In genomic region chr13:27621366-27622101, GRCh38 we compare ENCODE assay signal across 8 cellular contexts. TPM values are rescaled to one million over a fixed set of nuclear protein-coding genes. Genes with fewer than 3 reads are reported as not detected.
DNase-seq lines count a peak whose midpoint lies in the region; ATAC-seq, FAIRE-seq and TF ChIP-seq lines count a peak whose summit lies in the region.

A gene with protein sequence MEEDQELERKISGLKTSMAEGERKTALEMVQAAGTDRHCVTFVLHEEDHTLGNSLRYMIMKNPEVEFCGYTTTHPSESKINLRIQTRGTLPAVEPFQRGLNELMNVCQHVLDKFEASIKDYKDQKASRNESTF (plus strand): TSS chr13:27621892. CDS start chr13:27621984, 92 bp downstream.

- no peaks in the 10 kb centered on the region for H3K27me3 ChIP-seq in bronchial epithelial cell (ENCODE audit: control insufficient read depth, insufficient read depth, low read length)
- H3K27me3 ChIP-seq in smooth muscle cell (ENCODE audit: low read depth) = no peaks in the 10 kb centered on the region

- H3K4me2 ChIP-seq in smooth muscle cell = peak within 1 kb of the TSS; percentile 94

- H3F3A ChIP-seq in smooth muscle cell (ENCODE audit: low read depth) = peaks cover 7% of the 10 kb centered on the region

- TF ChIP-seq CTCF in WTC11 (IDR thresholded peaks at IDR 0.05) (no peak), bronchial epithelial cell (IDR thresholded peaks at IDR 0.05; ENCODE audit: insufficient read depth, low read length, severe bottlenecking) (no peak), smooth muscle cell (IDR thresholded peaks at IDR 0.05; ENCODE audit: borderline replicate concordance, insufficient read depth, poor library complexity, severe bottlenecking) (no peak)

- H3K36me3 ChIP-seq in bronchial epithelial cell (ENCODE audit: control insufficient read depth, insufficient read depth, low read length) = peaks cover 5% of the 10 kb centered on the region
- H3K36me3 ChIP-seq in smooth muscle cell (ENCODE audit: low read depth) = no peaks in the 10 kb centered on the region

- ATAC-seq in GM18520 (IDR thresholded peaks at IDR 0.05; ENCODE audit: unreplicated experiment) (peak; percentile 58), HG03045 (IDR thresholded peaks at IDR 0.05; ENCODE audit: unreplicated experiment) (peak; percentile 61), WTC11 (peak; percentile 71)

- H3K36me3 Mint-ChIP-seq in WTC11 = peaks cover 26% of the 10 kb centered on the region

- POLR2A ChIA-PET in WTC11 (lab: Charles Lee) = interaction anchor here (0.9 to 1.8 kb wide), 5 partner anchors 14 to 196 kb away, joined by 3 to 7 read pairs (median 3); no protein-coding TSS in a partner anchor

- peak within 1 kb of the TSS; percentile 94 for H3K4me3 Mint-ChIP-seq in WTC11

- DNase-seq in 8988T = peak; percentile 77
- peak; percentile 72 for DNase-seq in NCI-H2196 (lab: John Stamatoyannopoulos, UW; ENCODE audit: unreplicated experiment)
- peak; percentile 84 for DNase-seq in WTC11 (ENCODE audit: low spot score)
- peak; percentile 90 for DNase-seq in bronchial epithelial cell (ENCODE audit: low read depth)
- DNase-seq in iPS-NIHi7 (ENCODE audit: extremely low spot score) = peak; percentile 93
- DNase-seq in smooth muscle cell (lab: John Stamatoyannopoulos, UW; ENCODE audit: unreplicated experiment) = peak; percentile 31

- H3K27ac ChIP-seq in smooth muscle cell (ENCODE audit: low read depth) = peak within 1 kb of the TSS; percentile 77

- peaks cover 69% of the 10 kb centered on the region for H4K20me1 ChIP-seq in smooth muscle cell (ENCODE audit: low read depth)

- CTCF ChIA-PET in WTC11 (lab: Charles Lee) = interaction anchor here (0.9 to 3.1 kb wide), 9 partner anchors 14 to 332 kb away, joined by 3 to 21 read pairs (median 6); no protein-coding TSS in a partner anchor

- no peak for FAIRE-seq in bronchial epithelial cell (lab: Jason Lieb, UNC)

- H2AFZ ChIP-seq in smooth muscle cell (ENCODE audit: low read depth) = peak within 1 kb of the TSS; percentile 95

- peak within 1 kb of the TSS; percentile 96 for H3K27ac Mint-ChIP-seq in WTC11

- H3K4me1 Mint-ChIP-seq in WTC11 = peaks cover 62% of the 10 kb centered on the region

- H3K79me2 ChIP-seq in smooth muscle cell (ENCODE audit: low read depth) = peaks cover 78% of the 10 kb centered on the region

- H3K27me3 Mint-ChIP-seq in WTC11 (ENCODE audit: low read depth) = no peaks in the 10 kb centered on the region

- no peaks in the 10 kb centered on the region for H3K9me3 Mint-ChIP-seq in WTC11

- H3K9me3 ChIP-seq in smooth muscle cell (replicated peaks; ENCODE audit: low read depth) = no peaks in the 10 kb centered on the region

- peak within 1 kb of the TSS; percentile 78 for H3K9ac ChIP-seq in smooth muscle cell (ENCODE audit: low read depth)

- peak within 1 kb of the TSS; percentile 63 for H3K4me3 ChIP-seq in bronchial epithelial cell (ENCODE audit: low read depth, low read length)
- peak within 1 kb of the TSS; percentile 94 for H3K4me3 ChIP-seq in smooth muscle cell

- 1% methylated on average over 49 of the region's 71 CpGs for WGBS in smooth muscle cell (ENCODE audit: low lambda C conversion rate)

- peaks cover 18% of the 10 kb centered on the region for H3K4me1 ChIP-seq in smooth muscle cell (ENCODE audit: low read depth)

TF ChIP-seq in WTC11, 78 proteins besides CTCF, POLR2A, EP300 and RAD21 (continues in another document):
- TF ChIP-seq NFE2L1 (CRISPR knock-in tag; IDR thresholded peaks at IDR 0.05) (peak; percentile 60), GABPB1 (CRISPR knock-in tag; IDR thresholded peaks at IDR 0.05) (no peak), OVOL2 (CRISPR knock-in tag; IDR thresholded peaks at IDR 0.05; ENCODE audit: borderline replicate concordance) (no peak), FOXJ3 (CRISPR knock-in tag; IDR thresholded peaks at IDR 0.05; ENCODE audit: borderline replicate concordance) (no peak), KAT7 (CRISPR knock-in tag; IDR thresholded peaks at IDR 0.05; ENCODE audit: borderline replicate concordance) (peak; percentile 93; the same call in 1 of the 2 replicates), PRRX2 (CRISPR knock-in tag; IDR thresholded peaks at IDR 0.05) (no peak), ESRRA (CRISPR knock-in tag; IDR thresholded peaks at IDR 0.05; ENCODE audit: borderline replicate concordance) (no peak), ZNF396 (CRISPR knock-in tag; IDR thresholded peaks at IDR 0.05; ENCODE audit: borderline replicate concordance) (no peak), SMAD3 (CRISPR knock-in tag; IDR thresholded peaks at IDR 0.05; ENCODE audit: borderline replicate concordance) (peak; percentile 79; the same call in 1 of the 2 replicates), NR3C1 (CRISPR knock-in tag; conservative IDR thresholded peaks at IDR 0.05; ENCODE audit: low read depth) (no peak), CREB1 (CRISPR knock-in tag; IDR thresholded peaks at IDR 0.05) (no peak; the same call in 1 of the 2 replicates), JUN (CRISPR knock-in tag; IDR thresholded peaks at IDR 0.05) (no peak), STAT6 (CRISPR knock-in tag; conservative IDR thresholded peaks at IDR 0.05; ENCODE audit: low read depth) (0 out of 2 replicates have a peak, but pooled peaks have one; percentile 27), NFATC4 (CRISPR knock-in tag; IDR thresholded peaks at IDR 0.05) (no peak), CREM (CRISPR knock-in tag; IDR thresholded peaks at IDR 0.05) (no peak), RELA (CRISPR knock-in tag; IDR thresholded peaks at IDR 0.05; ENCODE audit: borderline replicate concordance) (no peak), ZNF263 (CRISPR knock-in tag; IDR thresholded peaks at IDR 0.05; ENCODE audit: low read depth) (no peak), ETV6 (CRISPR knock-in tag; IDR thresholded peaks at IDR 0.05) (peak; percentile 71; the same call in 1 of the 2 replicates), ZNF416 (CRISPR knock-in tag; IDR thresholded peaks at IDR 0.05) (0 out of 2 replicates have a peak, but pooled peaks have one; percentile 48), AR (CRISPR knock-in tag; IDR thresholded peaks at IDR 0.05) (no peak), ZNF138 (CRISPR knock-in tag; conservative IDR thresholded peaks at IDR 0.05) (no peak), NFYB (CRISPR knock-in tag; conservative IDR thresholded peaks at IDR 0.05; ENCODE audit: low read depth) (peak; percentile 31; the same call in 1 of the 2 replicates), SOX15 (CRISPR knock-in tag; IDR thresholded peaks at IDR 0.05) (no peak)
- TF ChIP-seq, protein P1, sequence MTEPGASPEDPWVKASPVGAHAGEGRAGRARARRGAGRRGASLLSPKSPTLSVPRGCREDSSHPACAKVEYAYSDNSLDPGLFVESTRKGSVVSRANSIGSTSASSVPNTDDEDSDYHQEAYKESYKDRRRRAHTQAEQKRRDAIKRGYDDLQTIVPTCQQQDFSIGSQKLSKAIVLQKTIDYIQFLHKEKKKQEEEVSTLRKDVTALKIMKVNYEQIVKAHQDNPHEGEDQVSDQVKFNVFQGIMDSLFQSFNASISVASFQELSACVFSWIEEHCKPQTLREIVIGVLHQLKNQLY (CRISPR knock-in tag; IDR thresholded peaks at IDR 0.05) = no peak
- TF ChIP-seq, protein P2, sequence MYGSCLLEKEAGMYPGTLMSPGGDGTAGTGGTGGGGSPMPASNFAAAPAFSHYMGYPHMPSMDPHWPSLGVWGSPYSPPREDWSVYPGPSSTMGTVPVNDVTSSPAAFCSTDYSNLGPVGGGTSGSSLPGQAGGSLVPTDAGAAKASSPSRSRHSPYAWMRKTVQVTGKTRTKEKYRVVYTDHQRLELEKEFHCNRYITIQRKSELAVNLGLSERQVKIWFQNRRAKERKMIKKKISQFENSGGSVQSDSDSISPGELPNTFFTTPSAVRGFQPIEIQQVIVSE (CRISPR knock-in tag; IDR thresholded peaks at IDR 0.05; ENCODE audit: borderline replicate concordance) = no peak

RNA-seq across cellular contexts. Expression of the gene that starts here (rescaled TPM):
- total RNA-seq in WTC11 (2021) (185 to 198 TPM (median 191 TPM) in 3 replicates), bronchial epithelial cell (134 and 140 TPM in 2 replicates), smooth muscle cell (57.8 and 102 TPM in 2 replicates)
- polyA plus RNA-seq in smooth muscle cell = 45.7 and 61.3 TPM in 2 replicates

Comparison
In these comparisons a context has a peak if more than half of its experiments do, and no peak if none do; other contexts are left out.
1. Peak in every context shown above with its lines: DNase-seq, ATAC-seq, H3K4me3 ChIP-seq and H3K27ac ChIP-seq.
2. DNase-seq: peak in every context shown above with its lines; median percentile 93 in iPS-NIHi7; 90 in bronchial epithelial cell; 84 in WTC11; 77 in 8988T; 72 in NCI-H2196; 31 in smooth muscle cell.